ENCODE assay signal across 8 cellular contexts in genomic region chr17:1648582-1649115, GRCh38. TPM values are rescaled to one million over a fixed set of nuclear protein-coding genes. Genes with fewer than 3 reads are reported as not detected.
DNase-seq lines count a peak whose midpoint lies in the region; ATAC-seq and TF ChIP-seq lines count a peak whose summit lies in the region.

No MANE protein-coding gene starts in this region.

- no peaks in the 10 kb centered on the region for H3K27me3 Mint-ChIP-seq in CD8-positive, alpha-beta memory T cell
- H3K27me3 Mint-ChIP-seq in activated T-helper 17 cell treated with anti-CD3 and anti-CD28 coated beads, Interleukin-2, amount 50 U/mL, for 72 hours = no peaks in the 10 kb centered on the region
- H3K27me3 Mint-ChIP-seq in stimulated activated naive CD8-positive, alpha-beta T cell treated with anti-CD3 and anti-CD28 coated beads, Interleukin-15, Interleukin-2, amounts not matched to agents 100 ng/mL and 50 ng/mL, for 24 hours = no peaks in the 10 kb centered on the region

- peak; percentile 90 to 96 (median 94) for DNase-seq in CD8-positive, alpha-beta memory T cell
- peak; percentile 75 to 80 for DNase-seq in HL-60 (ENCODE audit: low read depth in 1 of 2, low spot score in 1 of 2)
- DNase-seq in fibroblast of pulmonary artery (ENCODE audit: low read depth) = peak; percentile 98

- CTCF ChIA-PET in CD8-positive, alpha-beta memory T cell (lab: Charles Lee) = interaction anchor here (0.8 to 4.5 kb wide), 22 partner anchors 9 to 389 kb away, joined by 3 to 49 read pairs (median 4); partner anchors contain the start of genes INPP5K, PRPF8, RTN4RL1 and SLC43A2

- H3K4me1 Mint-ChIP-seq in CD8-positive, alpha-beta memory T cell = peaks cover 9 to 32% (median 14%) of the 10 kb centered on the region in 3 donors
- peaks cover 8% of the 10 kb centered on the region for H3K4me1 Mint-ChIP-seq in activated T-helper 17 cell treated with anti-CD3 and anti-CD28 coated beads, Interleukin-2, amount 50 U/mL, for 72 hours
- peaks cover 49% of the 10 kb centered on the region for H3K4me1 Mint-ChIP-seq in stimulated activated naive CD8-positive, alpha-beta T cell treated with anti-CD3 and anti-CD28 coated beads, Interleukin-15, Interleukin-2, amounts not matched to agents 100 ng/mL and 50 ng/mL, for 24 hours (ENCODE audit: low read depth)

- H3K36me3 Mint-ChIP-seq in CD8-positive, alpha-beta memory T cell = peaks cover under 1 to 35% (median under 1%) of the 10 kb centered on the region in 3 donors
- H3K36me3 Mint-ChIP-seq in activated T-helper 17 cell treated with anti-CD3 and anti-CD28 coated beads, Interleukin-2, amount 50 U/mL, for 72 hours (ENCODE audit: low read depth) = peaks cover 36% of the 10 kb centered on the region
- peaks cover 31% of the 10 kb centered on the region for H3K36me3 Mint-ChIP-seq in stimulated activated naive CD8-positive, alpha-beta T cell treated with anti-CD3 and anti-CD28 coated beads, Interleukin-15, Interleukin-2, amounts not matched to agents 100 ng/mL and 50 ng/mL, for 24 hours (ENCODE audit: low read depth)

- TF ChIP-seq CTCF in HL-60 (IDR thresholded peaks at IDR 0.05; ENCODE audit: insufficient read depth, low read length) (peak; percentile 49), fibroblast of pulmonary artery (IDR thresholded peaks at IDR 0.05; ENCODE audit: low read length, missing control alignments) (peak; percentile 63), neural cell (IDR thresholded peaks at IDR 0.05; ENCODE audit: poor library complexity, severe bottlenecking) (peak; percentile 87)

- H3K4me3 ChIP-seq in CD8-positive, alpha-beta memory T cell (ENCODE audit: low read length) = peak overlapping the region; percentile 59
- no peak overlapping the region for H3K4me3 ChIP-seq in HL-60 (replicated peaks; ENCODE audit: insufficient read depth, low read length)
- peak overlapping the region; percentile 51 for H3K4me3 ChIP-seq in fibroblast of pulmonary artery (replicated peaks; ENCODE audit: low read depth, low read length)
- H3K4me3 ChIP-seq in neural cell (ENCODE audit: low read length) = peak overlapping the region; percentile 59

- no peak for TF ChIP-seq EP300 in neural cell (conservative IDR thresholded peaks at IDR 0.05; ENCODE audit: poor library complexity, severe bottlenecking)

- no peak overlapping the region for H3K4me2 ChIP-seq in neural cell (ENCODE audit: low read length)

- H3K4me3 Mint-ChIP-seq in CD8-positive, alpha-beta memory T cell = peak overlapping the region; percentile 50 to 77 (median 72)
- H3K4me3 Mint-ChIP-seq in activated T-helper 17 cell treated with anti-CD3 and anti-CD28 coated beads, Interleukin-2, amount 50 U/mL, for 72 hours = peak overlapping the region; percentile 52
- peak overlapping the region; percentile 47 for H3K4me3 Mint-ChIP-seq in stimulated activated naive CD8-positive, alpha-beta T cell treated with anti-CD3 and anti-CD28 coated beads, Interleukin-15, Interleukin-2, amounts not matched to agents 100 ng/mL and 50 ng/mL, for 24 hours

- H3K27me3 ChIP-seq in CD8-positive, alpha-beta memory T cell (ENCODE audit: insufficient read depth, low read length, poor library complexity, severe bottlenecking) = no peaks in the 10 kb centered on the region
- no peaks in the 10 kb centered on the region for H3K27me3 ChIP-seq in HL-60 (ENCODE audit: insufficient read depth, poor library complexity, severe bottlenecking)
- peaks cover 7% of the 10 kb centered on the region for H3K27me3 ChIP-seq in neural cell (ENCODE audit: insufficient read depth, low read depth, low read length)

- H3K9ac ChIP-seq in neural cell (ENCODE audit: low read length) = peak overlapping the region; percentile 41

- H3K36me3 ChIP-seq in CD8-positive, alpha-beta memory T cell (ENCODE audit: insufficient read depth, low read length) = peaks cover 29% of the 10 kb centered on the region
- H3K36me3 ChIP-seq in neural cell (ENCODE audit: insufficient read depth, low read length) = peaks cover 7% of the 10 kb centered on the region

- TF ChIP-seq RAD21 in neural cell (conservative IDR thresholded peaks at IDR 0.05) = peak; percentile 56

- H4K20me1 ChIP-seq in neural cell (ENCODE audit: insufficient read depth) = no peaks in the 10 kb centered on the region

- no peaks in the 10 kb centered on the region for H3K9me2 ChIP-seq in neural cell (ENCODE audit: insufficient read depth, low read length)

- H2AFZ ChIP-seq in neural cell (ENCODE audit: low read depth, low read length) = no peak overlapping the region

- ATAC-seq in GM19397 (IDR thresholded peaks at IDR 0.05; ENCODE audit: unreplicated experiment) = peak; percentile 60
- peak; percentile 70 for ATAC-seq in activated T-helper 17 cell treated with anti-CD3 and anti-CD28 coated beads, Interleukin-2, amount 50 U/mL, for 72 hours (replicated peaks)

- H3K27ac Mint-ChIP-seq in CD8-positive, alpha-beta memory T cell = peak overlapping the region in 3 of 8 donors; percentile 29 to 72 (median 66)
- no peak overlapping the region for H3K27ac Mint-ChIP-seq in activated T-helper 17 cell treated with anti-CD3 and anti-CD28 coated beads, Interleukin-2, amount 50 U/mL, for 72 hours
- H3K27ac Mint-ChIP-seq in stimulated activated naive CD8-positive, alpha-beta T cell treated with anti-CD3 and anti-CD28 coated beads, Interleukin-15, Interleukin-2, amounts not matched to agents 100 ng/mL and 50 ng/mL, for 24 hours = no peak overlapping the region

- H3K9me3 Mint-ChIP-seq in CD8-positive, alpha-beta memory T cell = no peaks in the 10 kb centered on the region
- no peaks in the 10 kb centered on the region for H3K9me3 Mint-ChIP-seq in activated T-helper 17 cell treated with anti-CD3 and anti-CD28 coated beads, Interleukin-2, amount 50 U/mL, for 72 hours
- H3K9me3 Mint-ChIP-seq in stimulated activated naive CD8-positive, alpha-beta T cell treated with anti-CD3 and anti-CD28 coated beads, Interleukin-15, Interleukin-2, amounts not matched to agents 100 ng/mL and 50 ng/mL, for 24 hours = no peaks in the 10 kb centered on the region

- no peaks in the 10 kb centered on the region for H3F3A ChIP-seq in neural cell (ENCODE audit: insufficient read depth, low read length, poor library complexity, severe bottlenecking)

- H3K79me2 ChIP-seq in neural cell (replicated peaks; ENCODE audit: insufficient read depth, low read length) = no peaks in the 10 kb centered on the region

- H3K27ac ChIP-seq in CD8-positive, alpha-beta memory T cell (ENCODE audit: low read depth, low read length) = peak overlapping the region; percentile 57
- H3K27ac ChIP-seq in HL-60 (replicated peaks) = peak overlapping the region; percentile 46
- peak overlapping the region; percentile 28 for H3K27ac ChIP-seq in neural cell (ENCODE audit: low read length)

- POLR2A ChIA-PET in CD8-positive, alpha-beta memory T cell (lab: Charles Lee) = interaction anchor here (0.6 to 2.2 kb wide), 6 partner anchors 10 to 132 kb away, joined by 3 to 20 read pairs (median 3); partner anchors contain the start of genes INPP5K and SLC43A2

- H3K4me1 ChIP-seq in CD8-positive, alpha-beta memory T cell (ENCODE audit: insufficient read depth, low read length) = peaks cover 24% of the 10 kb centered on the region

- no peaks in the 10 kb centered on the region for H3K9me3 ChIP-seq in CD8-positive, alpha-beta memory T cell (ENCODE audit: low read length)
- no peaks in the 10 kb centered on the region for H3K9me3 ChIP-seq in neural cell (ENCODE audit: low read length)

TF ChIP-seq in PFSK-1, 5 proteins besides CTCF, POLR2A, EP300 and RAD21 (continues in another document):
- peak; percentile 91 for TF ChIP-seq FOXP2 (optimal IDR thresholded peaks at IDR 0.05; ENCODE audit: borderline replicate concordance, extremely low read depth, extremely low read length, insufficient read depth)
- TF ChIP-seq TAF1 (IDR thresholded peaks at IDR 0.05; ENCODE audit: borderline replicate concordance, insufficient read depth, low read length) = no peak
- peak; percentile 78; the same call in 1 of the 2 replicates for TF ChIP-seq SIN3A (IDR thresholded peaks at IDR 0.05; ENCODE audit: borderline replicate concordance, insufficient read depth, low read length)
- TF ChIP-seq POLR2AphosphoS5 (IDR thresholded peaks at IDR 0.05; ENCODE audit: low read depth, low read length) = no peak

TF ChIP-seq in neural cell, 6 proteins besides CTCF, POLR2A, EP300 and RAD21:
- peak; percentile 75 for TF ChIP-seq SMC3 (conservative IDR thresholded peaks at IDR 0.05; ENCODE audit: poor library complexity)
- TF ChIP-seq MXI1 (conservative IDR thresholded peaks at IDR 0.05; ENCODE audit: poor library complexity, severe bottlenecking) = no peak

RNA-seq across cellular contexts. Expression of gene RILP, which starts 1.0 kb away (rescaled TPM):
- 1 to 10 TPM; 2.1 to 3.0 TPM for total RNA-seq in CD8-positive, alpha-beta memory T cell
- 3.7 TPM for polyA plus RNA-seq in CD8-positive, alpha-beta memory T cell
- 39.3 TPM for polyA plus RNA-seq in PFSK-1 (2012; ENCODE audit: insufficient read length, low read depth)
- total RNA-seq in activated T-helper 17 cell treated with anti-CD3 and anti-CD28 coated beads, Interleukin-2, amount 50 U/mL, for 72 hours = 1 to 10 TPM; 2.4 to 6.1 TPM
- polyA plus RNA-seq in neural cell = 7.5 and 14.9 TPM in 2 replicates
- polyA minus RNA-seq in neural cell = 1.2 and 2.7 TPM in 2 replicates

RNA-seq across cellular contexts. Expression of gene SCARF1, which starts 3.1 kb away (rescaled TPM):
- total RNA-seq in CD8-positive, alpha-beta memory T cell = under 1 TPM; 0.71 to 0.94 TPM
- 0.39 TPM for polyA plus RNA-seq in CD8-positive, alpha-beta memory T cell
- 33.7 TPM for polyA plus RNA-seq in PFSK-1 (2012; ENCODE audit: insufficient read length, low read depth)
- 1 to 10 TPM; 2.5 to 5.7 TPM for total RNA-seq in activated T-helper 17 cell treated with anti-CD3 and anti-CD28 coated beads, Interleukin-2, amount 50 U/mL, for 72 hours
- polyA plus RNA-seq in neural cell = 3.0 and 5.4 TPM in 2 replicates
- polyA minus RNA-seq in neural cell = 0.73 and 1.2 TPM in 2 replicates

RNA-seq across cellular contexts. Expression of gene SLC43A2, which starts 20.0 kb away (rescaled TPM):
- 10 to 100 TPM in 1 of 2 experiments, 1 to 10 TPM in 1; 9.0 to 10.2 TPM for total RNA-seq in CD8-positive, alpha-beta memory T cell
- polyA plus RNA-seq in CD8-positive, alpha-beta memory T cell = 1.6 TPM
- polyA plus RNA-seq in PFSK-1 (2012; ENCODE audit: insufficient read length, low read depth) = 19.0 TPM
- total RNA-seq in activated T-helper 17 cell treated with anti-CD3 and anti-CD28 coated beads, Interleukin-2, amount 50 U/mL, for 72 hours = 1 to 10 TPM in 1 of 2 donors, under 1 TPM in 1; 0.52 to 1.6 TPM
- polyA plus RNA-seq in neural cell = 60.1 and 69.0 TPM in 2 replicates
- 97.8 and 108 TPM in 2 replicates for polyA minus RNA-seq in neural cell

RNA-seq across cellular contexts. Expression of gene PRPF8, which starts 36.0 kb away (rescaled TPM):
- 100 to 1,000 TPM; 430 to 447 TPM for total RNA-seq in CD8-positive, alpha-beta memory T cell
- 209 TPM for polyA plus RNA-seq in CD8-positive, alpha-beta memory T cell
- 613 TPM for polyA plus RNA-seq in PFSK-1 (2012; ENCODE audit: insufficient read length, low read depth)
- total RNA-seq in activated T-helper 17 cell treated with anti-CD3 and anti-CD28 coated beads, Interleukin-2, amount 50 U/mL, for 72 hours = 100 to 1,000 TPM; 353 to 426 TPM
- polyA plus RNA-seq in neural cell = 43.9 and 56.9 TPM in 2 replicates
- polyA minus RNA-seq in neural cell = 149 and 158 TPM in 2 replicates
